In genomic region chr10:80046629-80047441, GRCh38 we compare ENCODE assay signal across 8 cellular contexts. TPM values are rescaled to one million over a fixed set of nuclear protein-coding genes. Genes with fewer than 3 reads are reported as not detected.
A peak's percentile ranks its signal among the peaks of the same experiment; 100 is the strongest.
DNase-seq lines count a peak whose midpoint lies in the region; ATAC-seq lines count a peak whose summit lies in the region.

No MANE protein-coding gene starts in this region.

- DNase-seq in SIG-M5 treated with dmso at 0.1 percent for 504 hours (lab: John Stamatoyannopoulos, UW; ENCODE audit: unreplicated experiment) (peak; percentile 44), SIG-M5 (lab: John Stamatoyannopoulos, UW) (no peak), NCI-H345 (lab: John Stamatoyannopoulos, UW) (peak; percentile 42), dermis microvascular lymphatic vessel endothelial cell (ENCODE audit: low read depth in 2 of 2) (peak; percentile 36 to 74), lung microvascular endothelial cell (ENCODE audit: low read depth in 2 of 2) (peak; percentile 71 to 80)
- peak; percentile 48 to 57 for DNase-seq in activated CD4-positive, alpha-beta T cell treated with anti-CD3 and anti-CD28 coated beads, Interleukin-2, amount 50 U/mL, for 24 hours (ENCODE audit: low read depth in 1 of 2, low spot score in 1 of 2)
- DNase-seq in stimulated activated CD8-positive, alpha-beta memory T cell treated with anti-CD3 and anti-CD28 coated beads, Interleukin-12 subunit alpha, Interleukin-12 subunit beta, amount 100 ng/mL, for 4 hours (ENCODE audit: low read depth): peak; percentile 27

- peak; percentile 85 for ATAC-seq in HG02885 (IDR thresholded peaks at IDR 0.05; ENCODE audit: poor library complexity, unreplicated experiment)

RNA-seq across cellular contexts. Expression of gene TMEM254, which starts 31.6 kb away (rescaled TPM):
- 2.9 and 3.0 TPM in 2 replicates for total RNA-seq in dermis microvascular lymphatic vessel endothelial cell
- 1.8 and 2.4 TPM in 2 replicates for total RNA-seq in lung microvascular endothelial cell
